1 cellular context compared by ENCODE assay signal in genomic region chr7:123705217-123705901, GRCh38.
TF ChIP-seq lines count a peak whose summit lies in the region.

No MANE protein-coding gene starts in this region.

TF ChIP-seq in IMR-90, 13 proteins besides CTCF, POLR2A, EP300 and RAD21:
- TF ChIP-seq NFE2L2 (IDR thresholded peaks at IDR 0.05; ENCODE audit: low read depth, low read length) = no peak
- no peak for TF ChIP-seq USF2 (IDR thresholded peaks at IDR 0.05; ENCODE audit: low read depth, low read length)
- TF ChIP-seq MAZ (IDR thresholded peaks at IDR 0.05; ENCODE audit: borderline replicate concordance, low read depth, low read length) = no peak
- TF ChIP-seq BHLHE40 (IDR thresholded peaks at IDR 0.05; ENCODE audit: low read depth, low read length) = no peak
- TF ChIP-seq MAFK (IDR thresholded peaks at IDR 0.05; ENCODE audit: low read depth, low read length) = no peak
- TF ChIP-seq RFX5 (IDR thresholded peaks at IDR 0.05; ENCODE audit: low read depth, low read length) = no peak
- no peak for TF ChIP-seq FOS (IDR thresholded peaks at IDR 0.05; ENCODE audit: low read depth, low read length)
- TF ChIP-seq, protein P1, sequence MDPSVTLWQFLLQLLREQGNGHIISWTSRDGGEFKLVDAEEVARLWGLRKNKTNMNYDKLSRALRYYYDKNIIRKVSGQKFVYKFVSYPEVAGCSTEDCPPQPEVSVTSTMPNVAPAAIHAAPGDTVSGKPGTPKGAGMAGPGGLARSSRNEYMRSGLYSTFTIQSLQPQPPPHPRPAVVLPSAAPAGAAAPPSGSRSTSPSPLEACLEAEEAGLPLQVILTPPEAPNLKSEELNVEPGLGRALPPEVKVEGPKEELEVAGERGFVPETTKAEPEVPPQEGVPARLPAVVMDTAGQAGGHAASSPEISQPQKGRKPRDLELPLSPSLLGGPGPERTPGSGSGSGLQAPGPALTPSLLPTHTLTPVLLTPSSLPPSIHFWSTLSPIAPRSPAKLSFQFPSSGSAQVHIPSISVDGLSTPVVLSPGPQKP (IDR thresholded peaks at IDR 0.05; ENCODE audit: borderline replicate concordance, low read depth, low read length) = no peak
